1 cellular context compared by ENCODE assay signal in the genomic region with DNA sequence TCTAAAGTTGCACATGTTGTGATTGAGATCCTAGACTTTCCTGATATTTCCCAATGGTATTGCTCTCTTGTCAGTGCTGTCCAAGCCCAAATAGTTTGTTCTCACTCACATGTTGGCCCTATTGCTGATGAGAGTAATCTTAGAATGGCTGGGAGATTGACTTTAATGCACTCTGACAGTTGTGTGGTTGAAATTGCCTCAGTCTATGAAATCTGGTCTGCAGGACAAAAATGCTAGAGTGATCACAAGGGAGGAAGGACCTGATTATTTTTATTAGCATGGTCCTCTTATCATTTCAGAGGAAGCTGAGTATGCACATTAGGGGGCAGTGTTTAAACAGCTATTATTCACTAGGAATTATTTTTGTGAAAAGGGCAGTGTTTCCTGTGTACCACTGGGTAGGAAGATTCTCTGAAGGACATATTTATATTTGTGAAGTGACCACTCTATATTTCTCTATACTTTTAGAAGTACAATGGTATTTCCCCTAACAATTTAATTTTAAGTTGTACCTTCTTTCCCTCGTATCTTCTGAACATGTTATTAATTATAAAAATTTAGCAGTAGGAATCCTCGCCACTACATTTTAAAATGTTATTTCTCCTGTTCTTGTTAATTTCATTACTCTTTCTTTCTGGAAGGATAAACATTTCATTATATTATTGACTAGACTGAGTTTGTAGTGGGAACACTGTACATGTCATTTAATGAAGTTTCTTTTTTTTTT.
TF ChIP-seq lines count a peak whose summit lies in the region.

No MANE protein-coding gene starts in this region.

TF ChIP-seq in GM12878, 131 proteins besides CTCF, POLR2A, EP300 and RAD21 (continued from another document):
- TF ChIP-seq CBX3 (IDR thresholded peaks at IDR 0.05; ENCODE audit: borderline replicate concordance, low read depth), result no peak
- no peak for TF ChIP-seq MTA3 (IDR thresholded peaks at IDR 0.05; ENCODE audit: borderline replicate concordance, low read length)
- TF ChIP-seq JUNB (IDR thresholded peaks at IDR 0.05), result no peak
- no peak for TF ChIP-seq EGR1 (IDR thresholded peaks at IDR 0.05; ENCODE audit: borderline replicate concordance in 1 of 2, low read depth in 2 of 2, low read length in 2 of 2)
- TF ChIP-seq IKZF1 (conservative IDR thresholded peaks at IDR 0.05), result no peak
